ENCODE assay signal across 10 cellular contexts in genomic region chr11:5922749-5923426, GRCh38. TPM values are rescaled to one million over a fixed set of nuclear protein-coding genes. Genes with fewer than 3 reads are reported as not detected.
DNase-seq lines count a peak whose midpoint lies in the region; ATAC-seq and TF ChIP-seq lines count a peak whose summit lies in the region.
"Had no signal": no experiment of that assay in that cellular context is flagged by ENCODE, and none has a peak within 500 bp of the region (broad histone marks: within the 10 kb centered on the region; RNA-seq: fewer than 3 reads in every experiment).

No MANE protein-coding gene starts in this region.

- peak; percentile 64 for ATAC-seq in GM19455 (IDR thresholded peaks at IDR 0.05; ENCODE audit: unreplicated experiment)
- peak; percentile 53 for ATAC-seq in HG03103 (IDR thresholded peaks at IDR 0.05; ENCODE audit: low read depth, unreplicated experiment)

- DNase-seq in GM12865 (ENCODE audit: low read depth) (peak; percentile 69), SHP77 treated with DMSO at 0.1 percent for 48 hours (lab: John Stamatoyannopoulos, UW) (no peak), OCI-M2 (lab: John Stamatoyannopoulos, UW; ENCODE audit: unreplicated experiment) (no peak), left ventricle myocardium inferior (no peak), Ammon's horn (ENCODE audit: low spot score) (no peak)
- peak; percentile 14 for DNase-seq in activated naive CD8-positive, alpha-beta T cell treated with anti-CD3 and anti-CD28 coated beads for 36 hours
- DNase-seq: caudate nucleus, Karpas-422 had no signal

- H3K36me3 ChIP-seq in left ventricle myocardium inferior: no peaks in the 10 kb centered on the region

- peaks cover 55% of the 10 kb centered on the region for H3K9me3 ChIP-seq in left ventricle myocardium inferior (replicated peaks)

- no peaks in the 10 kb centered on the region for H3K27me3 Mint-ChIP-seq in activated naive CD8-positive, alpha-beta T cell treated with anti-CD3 and anti-CD28 coated beads for 36 hours

- no peaks in the 10 kb centered on the region for H3K4me1 ChIP-seq in left ventricle myocardium inferior

- H3K4me3 ChIP-seq in GM12865 (ENCODE audit: low read depth, low read length) (no peak overlapping the region), left ventricle myocardium inferior (no peak overlapping the region)

- H3K9me3 Mint-ChIP-seq in activated naive CD8-positive, alpha-beta T cell treated with anti-CD3 and anti-CD28 coated beads for 36 hours: peaks cover 20% of the 10 kb centered on the region

- no peaks in the 10 kb centered on the region for H3K36me3 Mint-ChIP-seq in activated naive CD8-positive, alpha-beta T cell treated with anti-CD3 and anti-CD28 coated beads for 36 hours

- TF ChIP-seq CTCF in GM12865 (IDR thresholded peaks at IDR 0.05; ENCODE audit: insufficient read depth, low read depth, low read length, missing control alignments): no peak
- TF ChIP-seq CTCF in left ventricle myocardium inferior (IDR thresholded peaks at IDR 0.05; ENCODE audit: borderline replicate concordance): no peak

- H3K27ac ChIP-seq in left ventricle myocardium inferior (replicated peaks): no peak overlapping the region

- H3K27ac Mint-ChIP-seq in activated naive CD8-positive, alpha-beta T cell treated with anti-CD3 and anti-CD28 coated beads for 36 hours: no peak overlapping the region

- peaks cover 3% of the 10 kb centered on the region for H3K4me1 Mint-ChIP-seq in activated naive CD8-positive, alpha-beta T cell treated with anti-CD3 and anti-CD28 coated beads for 36 hours

- H3K4me3 Mint-ChIP-seq in activated naive CD8-positive, alpha-beta T cell treated with anti-CD3 and anti-CD28 coated beads for 36 hours: no peak overlapping the region

- no peaks in the 10 kb centered on the region for H3K27me3 ChIP-seq in left ventricle myocardium inferior (ENCODE audit: low read depth)

- intact Hi-C loops in left ventricle myocardium inferior (cut with micrococcal nuclease): no loop called here

RNA-seq across cellular contexts. Expression of gene OR56A3, which starts 19.2 kb away (rescaled TPM):
- not detected for total RNA-seq in activated naive CD8-positive, alpha-beta T cell treated with anti-CD3 and anti-CD28 coated beads for 36 hours
- not detected for total RNA-seq in left ventricle myocardium inferior

RNA-seq across cellular contexts. Expression of gene OR52E5, which starts 29.9 kb away (rescaled TPM):
- not detected for total RNA-seq in activated naive CD8-positive, alpha-beta T cell treated with anti-CD3 and anti-CD28 coated beads for 36 hours
- total RNA-seq in left ventricle myocardium inferior: not detected

RNA-seq across cellular contexts. Expression of gene OR52E4, which starts 42.5 kb away (rescaled TPM):
- not detected for total RNA-seq in activated naive CD8-positive, alpha-beta T cell treated with anti-CD3 and anti-CD28 coated beads for 36 hours
- total RNA-seq in left ventricle myocardium inferior: not detected

RNA-seq across cellular contexts. Expression of gene OR56A5, which starts 45.4 kb away (rescaled TPM):
- total RNA-seq in activated naive CD8-positive, alpha-beta T cell treated with anti-CD3 and anti-CD28 coated beads for 36 hours: not detected
- not detected for total RNA-seq in left ventricle myocardium inferior

Comparison
In these comparisons a context has a peak if more than half of its experiments do, and no peak if none do; other contexts are left out.
1. DNase-seq: peak in GM12865 (single experiment) and activated naive CD8-positive, alpha-beta T cell treated with anti-CD3 and anti-CD28 coated beads for 36 hours (single experiment); none in SHP77 treated with DMSO at 0.1 percent for 48 hours (single experiment), OCI-M2 (single experiment), left ventricle myocardium inferior (single experiment) and Ammon's horn (single experiment).